In the genomic region with DNA sequence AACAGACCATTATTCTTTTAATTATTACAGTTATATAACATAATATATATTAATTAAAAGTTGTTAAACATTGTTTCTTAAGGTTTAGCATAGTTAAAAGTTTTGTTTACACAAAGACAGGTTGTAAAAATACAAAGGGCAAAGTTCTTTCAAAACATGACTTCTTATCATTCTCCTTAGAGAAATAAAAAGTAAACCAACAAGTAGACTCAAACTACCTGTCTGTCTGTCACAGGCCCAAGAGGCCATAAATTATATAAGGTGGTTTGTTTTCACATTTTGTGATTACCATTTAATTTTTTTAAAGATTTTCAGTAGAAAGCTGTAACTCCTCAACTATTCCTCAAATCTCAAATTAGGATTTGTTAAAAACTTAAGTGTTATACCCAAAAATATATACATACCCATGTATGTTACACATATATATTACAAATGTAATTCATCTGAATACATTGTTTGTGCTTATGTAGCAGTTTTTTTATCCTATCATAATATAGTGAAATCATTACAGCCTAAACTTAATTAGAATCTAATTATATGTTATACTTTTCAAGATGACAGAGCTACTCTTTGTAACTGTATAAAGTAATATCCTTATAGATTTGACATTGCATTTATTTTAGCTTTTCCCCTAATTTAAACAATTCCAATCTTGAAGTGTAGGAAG, we compare ENCODE assay signal across 15 cellular contexts.
"Had no signal": no experiment of that assay in that cellular context is flagged by ENCODE, and none has a peak within 500 bp of the region (broad histone marks: within the 10 kb centered on the region; RNA-seq: fewer than 3 reads in every experiment).

No MANE protein-coding gene starts in this region.

- H3K4me1 ChIP-seq: tibial artery, uterus had no signal

- DNase-seq: activated naive CD8-positive, alpha-beta T cell treated with anti-CD3 and anti-CD28 coated beads, Interleukin-2, amount 50 U/mL, for 24 hours; activated T-cell treated with anti-CD3 and anti-CD28 coated beads, Interleukin-2, amount 50 U/mL, for 4 hours; anterior cingulate cortex; glutamatergic neuron; islet precursor cell; posterior cingulate gyrus; stimulated activated CD4-positive, alpha-beta T cell treated with anti-CD3 and anti-CD28 coated beads, Interleukin-1b, Interleukin-23, amount 100 ng/mL, for 48 hours; stimulated activated naive CD4-positive, alpha-beta T cell treated with Interleukin-2 at 50 U/mL for 16 hours; T-helper 9 cell; tibial artery; uterus had no signal

- ATAC-seq: activated CD8-positive, alpha-beta T cell treated with anti-CD3 and anti-CD28 coated beads, Interleukin-2, amount 10 ng/mL, durations not matched to agents 7 days and 5 days; activated naive CD8-positive, alpha-beta T cell treated with anti-CD3 and anti-CD28 coated beads, Interleukin-2, amount 50 U/mL, for 24 hours; activated T-cell treated with anti-CD3 and anti-CD28 coated beads, Interleukin-2, amount 50 U/mL, for 4 hours; left lobe of liver had no signal

- H3K27ac ChIP-seq: coronary artery, tibial artery, uterus had no signal

- H3K27me3 ChIP-seq: tibial artery, uterus had no signal

- H3K36me3 ChIP-seq: uterus had no signal

- H3K9me3 ChIP-seq: tibial artery, uterus had no signal

- H3K4me3 ChIP-seq: coronary artery, lung, tibial artery, uterus had no signal
